In the genomic region with DNA sequence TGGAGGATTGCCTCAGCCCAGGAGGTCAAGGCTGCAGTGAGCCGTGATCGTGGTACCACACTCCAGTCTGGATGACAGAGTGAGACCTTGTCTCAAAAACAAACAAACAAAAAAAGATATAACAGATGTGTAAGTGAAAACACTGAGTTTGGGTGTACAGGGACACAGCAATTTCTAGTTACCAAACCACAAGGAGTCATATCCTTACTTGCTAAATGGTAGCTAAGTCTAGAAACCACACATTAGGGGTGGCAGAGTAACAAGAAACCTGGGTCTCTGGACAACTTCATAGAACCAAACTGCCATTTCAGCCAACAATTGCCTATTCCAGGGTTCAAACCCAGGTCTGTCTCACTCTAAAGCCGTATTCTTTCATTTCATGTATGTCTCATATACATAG, we compare ENCODE assay signal across 31 cellular contexts. TPM values are rescaled to one million over a fixed set of nuclear protein-coding genes. Genes with fewer than 3 reads are reported as not detected.
"Had no signal": no experiment of that assay in that cellular context is flagged by ENCODE, and none has a peak within 500 bp of the region (broad histone marks: within the 10 kb centered on the region; RNA-seq: fewer than 3 reads in every experiment).

No MANE protein-coding gene starts in this region.

- ATAC-seq: left colon; left lung; lower lobe of right lung; naive thymus-derived CD8-positive, alpha-beta T cell; pancreas; right cardiac atrium; stimulated activated memory B cell treated with anti-CD40 and anti-IgM and Interleukin-4, amounts not matched to agents 10 μg/mL and 1 μg/mL and 100 μg/mL, for 72 hours; upper lobe of right lung had no signal

- H3K4me3 ChIP-seq: left lung, lower lobe of right lung, pancreas, prostate gland, sigmoid colon, spleen, suprapubic skin, thoracic aorta, tibial artery, upper lobe of right lung had no signal

- H3K4me1 Mint-ChIP-seq: immature natural killer cell; naive thymus-derived CD8-positive, alpha-beta T cell; nephron; stimulated activated memory B cell treated with anti-CD40 and anti-IgM and Interleukin-4, amounts not matched to agents 10 μg/mL and 1 μg/mL and 100 μg/mL, for 72 hours had no signal

- H3K36me3 ChIP-seq: left lung, lower lobe of right lung, pancreas, prostate gland, sigmoid colon, spleen, suprapubic skin, thoracic aorta, tibial artery, upper lobe of right lung had no signal

- H3K4me3 Mint-ChIP-seq: immature natural killer cell; naive thymus-derived CD8-positive, alpha-beta T cell; nephron; neural crest cell; stimulated activated memory B cell treated with anti-CD40 and anti-IgM and Interleukin-4, amounts not matched to agents 10 μg/mL and 1 μg/mL and 100 μg/mL, for 72 hours had no signal

- H3K36me3 Mint-ChIP-seq: immature natural killer cell; stimulated activated memory B cell treated with anti-CD40 and anti-IgM and Interleukin-4, amounts not matched to agents 10 μg/mL and 1 μg/mL and 100 μg/mL, for 72 hours had no signal

- H3K9me3 Mint-ChIP-seq: immature natural killer cell; naive thymus-derived CD8-positive, alpha-beta T cell; nephron; neural crest cell; stimulated activated memory B cell treated with anti-CD40 and anti-IgM and Interleukin-4, amounts not matched to agents 10 μg/mL and 1 μg/mL and 100 μg/mL, for 72 hours had no signal

- DNase-seq: hypothalamus; immature natural killer cell; kidney; left colon; left lung; lower lobe of right lung; mammary epithelial cell; mesenchymal stem cell; naive thymus-derived CD8-positive, alpha-beta T cell; nucleus accumbens; pancreas; posterior cingulate gyrus; retina; right cardiac atrium; sigmoid colon; small intestine; spleen; stimulated activated CD4-positive, alpha-beta T cell treated with anti-CD3 and anti-CD28 coated beads, Interleukin-4, amount 100 ng/mL, for 24 hours; stimulated activated naive CD4-positive, alpha-beta T cell treated with Interleukin-2 at 50 U/mL for 16 hours; tibial artery; trophoblast cell; upper lobe of right lung had no signal

- H3K27ac Mint-ChIP-seq: immature natural killer cell; naive thymus-derived CD8-positive, alpha-beta T cell; nephron; stimulated activated memory B cell treated with anti-CD40 and anti-IgM and Interleukin-4, amounts not matched to agents 10 μg/mL and 1 μg/mL and 100 μg/mL, for 72 hours had no signal

- H3K27me3 ChIP-seq: pancreas, sigmoid colon had no signal

RNA-seq across cellular contexts. Expression of gene PPEF2, which starts 20.8 kb away (rescaled TPM):
- total RNA-seq: kidney, left colon, left lung, lower lobe of right lung, mammary epithelial cell, mucosa of gallbladder, osteoblast, pancreas, prostate gland, right cardiac atrium, suprapubic skin, upper lobe of right lung had no signal
- polyA plus RNA-seq: immature natural killer cell; liver; mammary epithelial cell; naive thymus-derived CD8-positive, alpha-beta T cell; pancreas; right cardiac atrium; small intestine had no signal
